In the genomic region with DNA sequence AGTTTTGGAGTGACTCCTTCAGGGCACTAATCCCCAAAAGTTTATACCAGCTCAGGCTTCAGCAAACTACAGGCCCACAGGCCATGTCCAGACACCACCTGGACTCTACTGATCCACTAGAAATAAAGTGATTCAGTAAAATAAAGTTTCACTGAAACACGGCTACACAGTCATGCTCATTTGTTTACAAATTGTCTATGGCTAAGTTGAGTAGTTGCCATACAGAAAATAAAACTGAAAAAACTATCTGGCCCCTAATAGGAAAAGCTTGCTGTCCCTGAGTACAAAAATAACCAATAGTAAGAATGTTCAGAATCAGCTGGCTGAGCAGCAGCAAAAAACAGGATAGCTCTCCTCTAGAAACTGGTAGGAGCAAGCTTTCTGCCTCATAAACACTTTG, we compare ENCODE assay signal across 22 cellular contexts.
DNase-seq lines count a peak whose midpoint lies in the region; ATAC-seq, FAIRE-seq and TF ChIP-seq lines count a peak whose summit lies in the region.
"Had no signal": no experiment of that assay in that cellular context is flagged by ENCODE, and none has a peak within 500 bp of the region (broad histone marks: within the 10 kb centered on the region; RNA-seq: fewer than 3 reads in every experiment).

No MANE protein-coding gene starts in this region.

- no peaks in the 10 kb centered on the region for H3K27me3 Mint-ChIP-seq in T-helper 2 cell treated with Interferon-gamma antibody and Interleukin-4, amounts not matched to agents 5 μg/mL and 100 μg/mL, for 36 hours (ENCODE audit: low read depth)
- H3K27me3 Mint-ChIP-seq in astrocyte (ENCODE audit: low read depth, unreplicated experiment) (no peaks in the 10 kb centered on the region), H9 (ENCODE audit: low read depth) (no peaks in the 10 kb centered on the region)
- H3K27me3 Mint-ChIP-seq: dendritic cell treated with granulocyte-macrophage colony-stimulating factor and Interleukin-4, amounts not matched to agents 40 ng/mL and 50 ng/mL, for 4 days; stimulated activated memory B cell treated with anti-CD40 and anti-IgM and Interleukin-4, amounts not matched to agents 10 μg/mL and 1 μg/mL and 100 μg/mL, for 72 hours had no signal

- no peak for TF ChIP-seq CTCF in astrocyte (IDR thresholded peaks at IDR 0.05; ENCODE audit: insufficient read depth, low read depth, low read length)
- TF ChIP-seq CTCF in H9 (conservative IDR thresholded peaks at IDR 0.05) = no peak
- TF ChIP-seq CTCF in adrenal gland (IDR thresholded peaks at IDR 0.05) = no peak

- H3K9me3 Mint-ChIP-seq in T-helper 2 cell treated with Interferon-gamma antibody and Interleukin-4, amounts not matched to agents 5 μg/mL and 100 μg/mL, for 36 hours = no peaks in the 10 kb centered on the region
- H3K9me3 Mint-ChIP-seq in astrocyte (ENCODE audit: unreplicated experiment) = peaks cover 5% of the 10 kb centered on the region
- no peaks in the 10 kb centered on the region; a peak in 1 of 5 replicates for H3K9me3 Mint-ChIP-seq in H9
- H3K9me3 Mint-ChIP-seq: dendritic cell treated with granulocyte-macrophage colony-stimulating factor and Interleukin-4, amounts not matched to agents 40 ng/mL and 50 ng/mL, for 4 days; stimulated activated memory B cell treated with anti-CD40 and anti-IgM and Interleukin-4, amounts not matched to agents 10 μg/mL and 1 μg/mL and 100 μg/mL, for 72 hours had no signal

- H3K4ac ChIP-seq in H9 (ENCODE audit: low read depth, low read length) = no peak overlapping the region

- H3T11ph ChIP-seq in H9 (ENCODE audit: low read length) = no peak overlapping the region

- H4K91ac ChIP-seq in H9 (ENCODE audit: insufficient read length, low read depth, low read length) = no peak overlapping the region

- no peak overlapping the region for H3K56ac ChIP-seq in H9 (ENCODE audit: insufficient read length, low read depth, low read length)

- H3K79me2 ChIP-seq in astrocyte (ENCODE audit: insufficient read depth, low read length) (peaks cover 18% of the 10 kb centered on the region), H9 (ENCODE audit: insufficient read depth, low read length) (peaks cover 11% of the 10 kb centered on the region; the same call in 1 of the 2 replicates)

- H2AK5ac ChIP-seq in H9 (ENCODE audit: insufficient read length, low read length) = no peak overlapping the region

- H3K9me3 ChIP-seq in astrocyte (ENCODE audit: insufficient read depth, low read depth, low read length) (no peaks in the 10 kb centered on the region), stomach smooth muscle (ENCODE audit: control insufficient read depth in 2 of 2, low read length in 2 of 2) (no peaks in the 10 kb centered on the region), H9 (ENCODE audit: control insufficient read depth, low read depth, low read length) (no peaks in the 10 kb centered on the region), adrenal gland (replicated peaks in 1 of 3) (no peaks in the 10 kb centered on the region)

- H3K23me2 ChIP-seq in H9 (ENCODE audit: insufficient read length, low read depth, low read length, poor library complexity, severe bottlenecking) = no peaks in the 10 kb centered on the region

- peaks cover 20% of the 10 kb centered on the region for H3K36me3 Mint-ChIP-seq in T-helper 2 cell treated with Interferon-gamma antibody and Interleukin-4, amounts not matched to agents 5 μg/mL and 100 μg/mL, for 36 hours (ENCODE audit: low read depth)
- H3K36me3 Mint-ChIP-seq in astrocyte (ENCODE audit: low read depth, unreplicated experiment) = peaks cover 4% of the 10 kb centered on the region
- H3K36me3 Mint-ChIP-seq in H9 (ENCODE audit: insufficient read depth in 1 of 3, low read depth in 3 of 3) = peaks cover 0 to 10% (median 7%) of the 10 kb centered on the region in 3 experiments; a peak in 3 of 7 replicates

- H3K27ac Mint-ChIP-seq in T-helper 2 cell treated with Interferon-gamma antibody and Interleukin-4, amounts not matched to agents 5 μg/mL and 100 μg/mL, for 36 hours = peak overlapping the region; percentile 52
- H3K27ac Mint-ChIP-seq in astrocyte (ENCODE audit: unreplicated experiment) (no peak overlapping the region), H9 (peak overlapping the region in 1 of 3 experiments; percentile 76; a peak in 2 of 7 replicates)
- H3K27ac Mint-ChIP-seq: dendritic cell treated with granulocyte-macrophage colony-stimulating factor and Interleukin-4, amounts not matched to agents 40 ng/mL and 50 ng/mL, for 4 days; stimulated activated memory B cell treated with anti-CD40 and anti-IgM and Interleukin-4, amounts not matched to agents 10 μg/mL and 1 μg/mL and 100 μg/mL, for 72 hours had no signal

- intact Hi-C loops in adrenal gland (cut with DNase I) = no loop called here

- H2BK15ac ChIP-seq in H9 (ENCODE audit: low read depth, low read length) = no peak overlapping the region

- H2BK5ac ChIP-seq in H9 (ENCODE audit: insufficient read length, low read length) = no peak overlapping the region

- H3K27me3 ChIP-seq in astrocyte (ENCODE audit: insufficient read depth, low read length) (no peaks in the 10 kb centered on the region), stomach smooth muscle (ENCODE audit: control insufficient read depth in 1 of 2, insufficient read depth in 2 of 2, low read length in 2 of 2) (no peaks in the 10 kb centered on the region), H9 (ENCODE audit: insufficient read depth, low read length) (no peaks in the 10 kb centered on the region), adrenal gland (no peaks in the 10 kb centered on the region)

- no peak overlapping the region for H4K5ac ChIP-seq in H9 (ENCODE audit: insufficient read length, low read depth, low read length)

- no peak for TF ChIP-seq POLR2A in adrenal gland (IDR thresholded peaks at IDR 0.05)

- no peak for FAIRE-seq in astrocyte (lab: Jason Lieb, UNC)
- FAIRE-seq: K562 had no signal

- H2AFZ ChIP-seq in astrocyte (ENCODE audit: low read depth, low read length) = no peak overlapping the region
- no peak overlapping the region for H2AFZ ChIP-seq in H9 (ENCODE audit: low read length)

- H3K4me1 ChIP-seq in astrocyte (ENCODE audit: insufficient read depth, low read length) (no peaks in the 10 kb centered on the region), stomach smooth muscle (ENCODE audit: control insufficient read depth, insufficient read depth, low read length) (peaks cover 32% of the 10 kb centered on the region), H9 (ENCODE audit: insufficient read depth, low read length) (peaks cover 11% of the 10 kb centered on the region), adrenal gland (replicated peaks in 1 of 2) (peaks cover 0 to 44% of the 10 kb centered on the region in 2 donors)

- H4K8ac ChIP-seq in H9 (replicated peaks; ENCODE audit: insufficient read length, low read depth, low read length) = no peak overlapping the region

- no peak for DNase-seq in T-helper 2 cell treated with Interferon-gamma antibody and Interleukin-4, amounts not matched to agents 5 μg/mL and 100 μg/mL, for 36 hours (ENCODE audit: low spot score)
- DNase-seq in T-helper 2 cell (no peak), astrocyte (ENCODE audit: low read depth) (peak; percentile 9), H9 (no peak), NCI-H2107 (lab: John Stamatoyannopoulos, UW) (no peak), adrenal gland (no peak)
- DNase-seq: activated CD4-positive, alpha-beta T cell treated with anti-CD3 and anti-CD28 coated beads, Interleukin-2, amount 50 U/mL, for 1 hour; activated T-cell treated with anti-CD3 and anti-CD28 coated beads, Interleukin-2, amount 50 U/mL, for 48 hours; amygdala; GF-D8; left ventricle myocardium superior; NCI-H1694; NCI-H526 treated with DMSO at 0.1 percent for 48 hours; stimulated activated CD4-positive, alpha-beta T cell treated with anti-CD3 and anti-CD28 coated beads, Interleukin-4, amount 100 ng/mL, for 4 hours had no signal

- WGBS in H9 (ENCODE audit: extremely low coverage, insufficient read length, low lambda C conversion rate) = no CpG with 5 or more reads among the region's 1 CpG
- 31 to 45% (median 36%) methylated on average over 1 of the region's 1 CpG for WGBS in adrenal gland, 4 donors

- H3K27ac ChIP-seq in astrocyte (ENCODE audit: low read depth, low read length) = no peak overlapping the region
- peak overlapping the region; percentile 46 for H3K27ac ChIP-seq in stomach smooth muscle (ENCODE audit: low read length)
- H3K27ac ChIP-seq in H9 (ENCODE audit: insufficient read length, low read depth, low read length) = no peak overlapping the region
- H3K27ac ChIP-seq in adrenal gland = no peak overlapping the region
- H3K27ac ChIP-seq: 22Rv1 had no signal

- H3K79me1 ChIP-seq in H9 (ENCODE audit: insufficient read depth, low read depth, low read length, poor library complexity, severe bottlenecking) = peaks cover 4% of the 10 kb centered on the region

- no peak overlapping the region for H3K23ac ChIP-seq in H9 (ENCODE audit: insufficient read length, low read depth, low read length)

- H2BK120ac ChIP-seq in H9 (ENCODE audit: low read depth, low read length, poor library complexity, severe bottlenecking) = no peak overlapping the region

- no peak overlapping the region for H3K4me3 ChIP-seq in astrocyte (ENCODE audit: insufficient read depth, low read depth, low read length)
- H3K4me3 ChIP-seq in stomach smooth muscle (ENCODE audit: low read length in 2 of 2) = no peak overlapping the region
- H3K4me3 ChIP-seq in adrenal gland = no peak overlapping the region
- H3K4me3 ChIP-seq: K562 had no signal

- H3K18ac ChIP-seq in H9 (ENCODE audit: insufficient read length, low read depth, low read length) = no peak overlapping the region

- H3K4me2 ChIP-seq in astrocyte (ENCODE audit: low read length) = no peak overlapping the region
- H3K4me2 ChIP-seq in H9 (ENCODE audit: insufficient read depth, insufficient read length, low read length) = no peak overlapping the region

- peaks cover 47% of the 10 kb centered on the region for H4K20me1 ChIP-seq in astrocyte (ENCODE audit: insufficient read depth, low read length)
- no peaks in the 10 kb centered on the region for H4K20me1 ChIP-seq in H9 (ENCODE audit: control insufficient read depth, insufficient read depth, insufficient read length)

- no peak overlapping the region for H2BK20ac ChIP-seq in H9 (ENCODE audit: low read depth, low read length, poor library complexity, severe bottlenecking)

- H3K9ac ChIP-seq in astrocyte (ENCODE audit: low read length) (no peak overlapping the region), stomach smooth muscle (ENCODE audit: low read length in 2 of 2) (no peak overlapping the region), H9 (ENCODE audit: extremely low read depth, insufficient read length, low read length) (no peak overlapping the region)

- H2BK12ac ChIP-seq in H9 (ENCODE audit: insufficient read length, low read depth, low read length) = no peak overlapping the region

- ATAC-seq in HG02642 (IDR thresholded peaks at IDR 0.05; ENCODE audit: poor library complexity, unreplicated experiment) = peak; percentile 47
- ATAC-seq: esophagus mucosa; K562; left ventricle myocardium superior; sciatic nerve; stimulated activated memory B cell treated with anti-CD40 and anti-IgM and Interleukin-4, amounts not matched to agents 10 μg/mL and 1 μg/mL and 100 μg/mL, for 72 hours had no signal

- H3K4me3 Mint-ChIP-seq in T-helper 2 cell treated with Interferon-gamma antibody and Interleukin-4, amounts not matched to agents 5 μg/mL and 100 μg/mL, for 36 hours = no peak overlapping the region
- H3K4me3 Mint-ChIP-seq in astrocyte (ENCODE audit: unreplicated experiment) = no peak overlapping the region
- H3K4me3 Mint-ChIP-seq in H9 = no peak overlapping the region
- H3K4me3 Mint-ChIP-seq: dendritic cell treated with granulocyte-macrophage colony-stimulating factor and Interleukin-4, amounts not matched to agents 40 ng/mL and 50 ng/mL, for 4 days; stimulated activated memory B cell treated with anti-CD40 and anti-IgM and Interleukin-4, amounts not matched to agents 10 μg/mL and 1 μg/mL and 100 μg/mL, for 72 hours had no signal

- peaks cover 42% of the 10 kb centered on the region for H3K4me1 Mint-ChIP-seq in T-helper 2 cell treated with Interferon-gamma antibody and Interleukin-4, amounts not matched to agents 5 μg/mL and 100 μg/mL, for 36 hours (ENCODE audit: low read depth)
- H3K4me1 Mint-ChIP-seq in astrocyte (ENCODE audit: low read depth, unreplicated experiment) = peaks cover 58% of the 10 kb centered on the region
- H3K4me1 Mint-ChIP-seq in H9 = peaks cover 46 to 59% of the 10 kb centered on the region in 2 experiments

- H3K36me3 ChIP-seq in astrocyte (ENCODE audit: insufficient read depth, low read length) (no peaks in the 10 kb centered on the region), stomach smooth muscle (ENCODE audit: control insufficient read depth in 2 of 2, insufficient read depth in 2 of 2, low read length in 2 of 2) (no peaks in the 10 kb centered on the region), adrenal gland (replicated peaks in 1 of 2) (no peaks in the 10 kb centered on the region)

- H3K14ac ChIP-seq in H9 (ENCODE audit: insufficient read depth, low read length) = no peak overlapping the region
